In the genomic region with DNA sequence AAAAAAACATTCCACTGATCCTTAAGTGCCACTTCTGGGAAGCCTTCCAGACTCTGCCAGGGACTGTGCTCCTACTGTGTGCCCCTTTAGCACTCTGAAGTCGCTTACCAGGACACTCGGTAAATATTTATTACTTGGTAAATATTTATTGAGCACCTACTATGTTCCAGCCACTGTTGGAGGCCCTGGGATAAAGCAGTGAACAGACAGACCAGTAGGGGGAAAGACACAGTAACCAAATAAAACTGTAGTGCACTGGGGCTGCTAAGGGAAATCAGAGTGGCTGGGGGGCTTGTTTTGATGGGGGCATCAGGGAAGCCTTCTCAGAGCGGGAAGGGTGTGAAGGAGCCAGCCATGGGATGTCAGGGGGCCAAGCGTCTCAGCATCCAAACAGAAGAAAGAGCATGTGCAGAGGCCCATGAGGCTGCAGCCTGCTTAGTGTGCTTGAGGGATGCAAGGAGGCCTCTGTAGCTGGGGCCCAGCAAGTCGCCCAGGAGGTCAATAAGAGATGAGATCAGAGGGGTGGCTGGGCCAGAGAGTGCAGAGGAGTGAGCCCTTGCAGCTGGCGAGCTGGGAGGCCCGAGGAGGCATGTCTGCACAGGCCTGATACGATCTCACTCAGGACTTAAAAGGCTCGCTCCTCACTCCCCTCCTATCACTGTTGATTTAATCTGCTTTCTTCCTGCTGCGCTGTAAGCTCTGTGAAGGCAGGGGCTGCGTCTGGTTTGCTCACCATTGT, we compare ENCODE assay signal across 1 cellular context.
TF ChIP-seq lines count a peak whose summit lies in the region.

No MANE protein-coding gene starts in this region.

TF ChIP-seq in K562, 482 proteins besides CTCF, POLR2A, EP300 and RAD21 (continued from another document):
- TF ChIP-seq, protein P1, sequence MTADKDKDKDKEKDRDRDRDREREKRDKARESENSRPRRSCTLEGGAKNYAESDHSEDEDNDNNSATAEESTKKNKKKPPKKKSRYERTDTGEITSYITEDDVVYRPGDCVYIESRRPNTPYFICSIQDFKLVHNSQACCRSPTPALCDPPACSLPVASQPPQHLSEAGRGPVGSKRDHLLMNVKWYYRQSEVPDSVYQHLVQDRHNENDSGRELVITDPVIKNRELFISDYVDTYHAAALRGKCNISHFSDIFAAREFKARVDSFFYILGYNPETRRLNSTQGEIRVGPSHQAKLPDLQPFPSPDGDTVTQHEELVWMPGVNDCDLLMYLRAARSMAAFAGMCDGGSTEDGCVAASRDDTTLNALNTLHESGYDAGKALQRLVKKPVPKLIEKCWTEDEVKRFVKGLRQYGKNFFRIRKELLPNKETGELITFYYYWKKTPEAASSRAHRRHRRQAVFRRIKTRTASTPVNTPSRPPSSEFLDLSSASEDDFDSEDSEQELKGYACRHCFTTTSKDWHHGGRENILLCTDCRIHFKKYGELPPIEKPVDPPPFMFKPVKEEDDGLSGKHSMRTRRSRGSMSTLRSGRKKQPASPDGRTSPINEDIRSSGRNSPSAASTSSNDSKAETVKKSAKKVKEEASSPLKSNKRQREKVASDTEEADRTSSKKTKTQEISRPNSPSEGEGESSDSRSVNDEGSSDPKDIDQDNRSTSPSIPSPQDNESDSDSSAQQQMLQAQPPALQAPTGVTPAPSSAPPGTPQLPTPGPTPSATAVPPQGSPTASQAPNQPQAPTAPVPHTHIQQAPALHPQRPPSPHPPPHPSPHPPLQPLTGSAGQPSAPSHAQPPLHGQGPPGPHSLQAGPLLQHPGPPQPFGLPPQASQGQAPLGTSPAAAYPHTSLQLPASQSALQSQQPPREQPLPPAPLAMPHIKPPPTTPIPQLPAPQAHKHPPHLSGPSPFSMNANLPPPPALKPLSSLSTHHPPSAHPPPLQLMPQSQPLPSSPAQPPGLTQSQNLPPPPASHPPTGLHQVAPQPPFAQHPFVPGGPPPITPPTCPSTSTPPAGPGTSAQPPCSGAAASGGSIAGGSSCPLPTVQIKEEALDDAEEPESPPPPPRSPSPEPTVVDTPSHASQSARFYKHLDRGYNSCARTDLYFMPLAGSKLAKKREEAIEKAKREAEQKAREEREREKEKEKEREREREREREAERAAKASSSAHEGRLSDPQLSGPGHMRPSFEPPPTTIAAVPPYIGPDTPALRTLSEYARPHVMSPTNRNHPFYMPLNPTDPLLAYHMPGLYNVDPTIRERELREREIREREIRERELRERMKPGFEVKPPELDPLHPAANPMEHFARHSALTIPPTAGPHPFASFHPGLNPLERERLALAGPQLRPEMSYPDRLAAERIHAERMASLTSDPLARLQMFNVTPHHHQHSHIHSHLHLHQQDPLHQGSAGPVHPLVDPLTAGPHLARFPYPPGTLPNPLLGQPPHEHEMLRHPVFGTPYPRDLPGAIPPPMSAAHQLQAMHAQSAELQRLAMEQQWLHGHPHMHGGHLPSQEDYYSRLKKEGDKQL (CRISPR knock-in tag; IDR thresholded peaks at IDR 0.05; ENCODE audit: borderline replicate concordance) = no peak
- TF ChIP-seq TRIM24 (IDR thresholded peaks at IDR 0.05) (no peak), ZFP36 (IDR thresholded peaks at IDR 0.05; ENCODE audit: low read depth, low read length, partially characterized antibody) (peak; percentile 19), JUND (IDR thresholded peaks at IDR 0.05; ENCODE audit: borderline replicate concordance, low read depth, low read length) (0 out of 2 replicates have a peak, but pooled peaks have one; percentile 13), JUND (tag; IDR thresholded peaks at IDR 0.05; ENCODE audit: borderline replicate concordance, low read depth, low read length) (no peak), ZNF263 (CRISPR knock-in tag; IDR thresholded peaks at IDR 0.05; ENCODE audit: borderline replicate concordance) (no peak), ZNF140 (CRISPR knock-in tag; IDR thresholded peaks at IDR 0.05) (no peak), POLR2G (IDR thresholded peaks at IDR 0.05; ENCODE audit: low read depth, low read length) (no peak), ZNF12 (CRISPR knock-in tag; IDR thresholded peaks at IDR 0.05) (no peak), CCAR2 (IDR thresholded peaks at IDR 0.05; ENCODE audit: low read depth, low read length) (no peak), MCM2 (IDR thresholded peaks at IDR 0.05; ENCODE audit: low read depth) (no peak), GATA2 (CRISPR knock-in tag; IDR thresholded peaks at IDR 0.05) (no peak), CBFA2T3 (IDR thresholded peaks at IDR 0.05) (peak; percentile 21; the same call in 1 of the 2 replicates), ZKSCAN1 (IDR thresholded peaks at IDR 0.05; ENCODE audit: low read depth, low read length) (peak; percentile 62), SRSF1 (IDR thresholded peaks at IDR 0.05; ENCODE audit: low read depth, low read length) (no peak), ZNF584 (CRISPR knock-in tag; IDR thresholded peaks at IDR 0.05; ENCODE audit: low read depth) (no peak), HNRNPLL (IDR thresholded peaks at IDR 0.05; ENCODE audit: low read depth, low read length, poor library complexity, severe bottlenecking) (no peak), DPF2 (IDR thresholded peaks at IDR 0.05) (no peak), ZZZ3 (IDR thresholded peaks at IDR 0.05) (no peak), STAT5A (IDR thresholded peaks at IDR 0.05; ENCODE audit: borderline replicate concordance, low read length) (no peak), ZNF561 (CRISPR knock-in tag; conservative IDR thresholded peaks at IDR 0.05) (no peak), KLF13 (tag; IDR thresholded peaks at IDR 0.05; ENCODE audit: borderline replicate concordance, low read depth) (no peak), CEBPB (tag; IDR thresholded peaks at IDR 0.05) (no peak), SOX6 (IDR thresholded peaks at IDR 0.05) (no peak), SLC30A9 (CRISPR knock-in tag; IDR thresholded peaks at IDR 0.05) (no peak), ZNF253 (CRISPR knock-in tag; conservative IDR thresholded peaks at IDR 0.05) (no peak), CBX1 (IDR thresholded peaks at IDR 0.05; ENCODE audit: low read depth) (no peak), TEAD1 (CRISPR knock-in tag; IDR thresholded peaks at IDR 0.05) (no peak), ETS2 (tag; IDR thresholded peaks at IDR 0.05; ENCODE audit: borderline replicate concordance, poor library complexity, severe bottlenecking) (no peak), ERF (CRISPR knock-in tag; IDR thresholded peaks at IDR 0.05) (no peak)
- TF ChIP-seq, protein P2, sequence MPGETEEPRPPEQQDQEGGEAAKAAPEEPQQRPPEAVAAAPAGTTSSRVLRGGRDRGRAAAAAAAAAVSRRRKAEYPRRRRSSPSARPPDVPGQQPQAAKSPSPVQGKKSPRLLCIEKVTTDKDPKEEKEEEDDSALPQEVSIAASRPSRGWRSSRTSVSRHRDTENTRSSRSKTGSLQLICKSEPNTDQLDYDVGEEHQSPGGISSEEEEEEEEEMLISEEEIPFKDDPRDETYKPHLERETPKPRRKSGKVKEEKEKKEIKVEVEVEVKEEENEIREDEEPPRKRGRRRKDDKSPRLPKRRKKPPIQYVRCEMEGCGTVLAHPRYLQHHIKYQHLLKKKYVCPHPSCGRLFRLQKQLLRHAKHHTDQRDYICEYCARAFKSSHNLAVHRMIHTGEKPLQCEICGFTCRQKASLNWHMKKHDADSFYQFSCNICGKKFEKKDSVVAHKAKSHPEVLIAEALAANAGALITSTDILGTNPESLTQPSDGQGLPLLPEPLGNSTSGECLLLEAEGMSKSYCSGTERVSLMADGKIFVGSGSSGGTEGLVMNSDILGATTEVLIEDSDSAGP (CRISPR knock-in tag; IDR thresholded peaks at IDR 0.05) = no peak
- TF ChIP-seq, protein P3, sequence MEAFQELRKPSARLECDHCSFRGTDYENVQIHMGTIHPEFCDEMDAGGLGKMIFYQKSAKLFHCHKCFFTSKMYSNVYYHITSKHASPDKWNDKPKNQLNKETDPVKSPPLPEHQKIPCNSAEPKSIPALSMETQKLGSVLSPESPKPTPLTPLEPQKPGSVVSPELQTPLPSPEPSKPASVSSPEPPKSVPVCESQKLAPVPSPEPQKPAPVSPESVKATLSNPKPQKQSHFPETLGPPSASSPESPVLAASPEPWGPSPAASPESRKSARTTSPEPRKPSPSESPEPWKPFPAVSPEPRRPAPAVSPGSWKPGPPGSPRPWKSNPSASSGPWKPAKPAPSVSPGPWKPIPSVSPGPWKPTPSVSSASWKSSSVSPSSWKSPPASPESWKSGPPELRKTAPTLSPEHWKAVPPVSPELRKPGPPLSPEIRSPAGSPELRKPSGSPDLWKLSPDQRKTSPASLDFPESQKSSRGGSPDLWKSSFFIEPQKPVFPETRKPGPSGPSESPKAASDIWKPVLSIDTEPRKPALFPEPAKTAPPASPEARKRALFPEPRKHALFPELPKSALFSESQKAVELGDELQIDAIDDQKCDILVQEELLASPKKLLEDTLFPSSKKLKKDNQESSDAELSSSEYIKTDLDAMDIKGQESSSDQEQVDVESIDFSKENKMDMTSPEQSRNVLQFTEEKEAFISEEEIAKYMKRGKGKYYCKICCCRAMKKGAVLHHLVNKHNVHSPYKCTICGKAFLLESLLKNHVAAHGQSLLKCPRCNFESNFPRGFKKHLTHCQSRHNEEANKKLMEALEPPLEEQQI (IDR thresholded peaks at IDR 0.05) = no peak
- TF ChIP-seq, protein P4, sequence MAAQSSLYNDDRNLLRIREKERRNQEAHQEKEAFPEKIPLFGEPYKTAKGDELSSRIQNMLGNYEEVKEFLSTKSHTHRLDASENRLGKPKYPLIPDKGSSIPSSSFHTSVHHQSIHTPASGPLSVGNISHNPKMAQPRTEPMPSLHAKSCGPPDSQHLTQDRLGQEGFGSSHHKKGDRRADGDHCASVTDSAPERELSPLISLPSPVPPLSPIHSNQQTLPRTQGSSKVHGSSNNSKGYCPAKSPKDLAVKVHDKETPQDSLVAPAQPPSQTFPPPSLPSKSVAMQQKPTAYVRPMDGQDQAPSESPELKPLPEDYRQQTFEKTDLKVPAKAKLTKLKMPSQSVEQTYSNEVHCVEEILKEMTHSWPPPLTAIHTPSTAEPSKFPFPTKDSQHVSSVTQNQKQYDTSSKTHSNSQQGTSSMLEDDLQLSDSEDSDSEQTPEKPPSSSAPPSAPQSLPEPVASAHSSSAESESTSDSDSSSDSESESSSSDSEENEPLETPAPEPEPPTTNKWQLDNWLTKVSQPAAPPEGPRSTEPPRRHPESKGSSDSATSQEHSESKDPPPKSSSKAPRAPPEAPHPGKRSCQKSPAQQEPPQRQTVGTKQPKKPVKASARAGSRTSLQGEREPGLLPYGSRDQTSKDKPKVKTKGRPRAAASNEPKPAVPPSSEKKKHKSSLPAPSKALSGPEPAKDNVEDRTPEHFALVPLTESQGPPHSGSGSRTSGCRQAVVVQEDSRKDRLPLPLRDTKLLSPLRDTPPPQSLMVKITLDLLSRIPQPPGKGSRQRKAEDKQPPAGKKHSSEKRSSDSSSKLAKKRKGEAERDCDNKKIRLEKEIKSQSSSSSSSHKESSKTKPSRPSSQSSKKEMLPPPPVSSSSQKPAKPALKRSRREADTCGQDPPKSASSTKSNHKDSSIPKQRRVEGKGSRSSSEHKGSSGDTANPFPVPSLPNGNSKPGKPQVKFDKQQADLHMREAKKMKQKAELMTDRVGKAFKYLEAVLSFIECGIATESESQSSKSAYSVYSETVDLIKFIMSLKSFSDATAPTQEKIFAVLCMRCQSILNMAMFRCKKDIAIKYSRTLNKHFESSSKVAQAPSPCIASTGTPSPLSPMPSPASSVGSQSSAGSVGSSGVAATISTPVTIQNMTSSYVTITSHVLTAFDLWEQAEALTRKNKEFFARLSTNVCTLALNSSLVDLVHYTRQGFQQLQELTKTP (IDR thresholded peaks at IDR 0.05; ENCODE audit: low read depth in 1 of 2, partially characterized antibody in 2 of 2) = no peak
